8 cellular contexts compared by ENCODE assay signal in genomic region chr20:10674684-10675455, GRCh38. TPM values are rescaled to one million over a fixed set of nuclear protein-coding genes. Genes with fewer than 3 reads are reported as not detected.
DNase-seq lines count a peak whose midpoint lies in the region; ATAC-seq, FAIRE-seq and TF ChIP-seq lines count a peak whose summit lies in the region.

No MANE protein-coding gene starts in this region.

- peak overlapping the region; percentile 70 for H3K4me3 Mint-ChIP-seq in T-helper 1 cell treated with Interleukin-12 subunit alpha and Interleukin-12 subunit beta and Interleukin-4 antibody, amounts not matched to agents 30 μg/mL and 1 μg/mL, for 36 hours

- H3K4me3 ChIP-seq in dorsolateral prefrontal cortex = peak overlapping the region; percentile 61 to 91 (median 80)
- peak overlapping the region; percentile 33 to 94 (median 80) for H3K4me3 ChIP-seq in liver (ENCODE audit: low read depth in 1 of 3, low read length in 3 of 3)

- DNase-seq in ACHN = peak; percentile 72
- DNase-seq in GM12891 (ENCODE audit: insufficient read length, low spot score) = peak; percentile 66
- DNase-seq in MV-4-11 (lab: John Stamatoyannopoulos, UW) = peak; percentile 30
- DNase-seq in dorsolateral prefrontal cortex = peak in 9 of 10 donors; percentile 37 to 77 (median 54)
- DNase-seq in stimulated activated naive CD8-positive, alpha-beta T cell treated with anti-CD3 and anti-CD28 coated beads, Interleukin-15, Interleukin-2, amounts not matched to agents 100 U/mL and 50 U/mL, for 24 hours = peak; percentile 66

- 4% methylated on average over 38 of the region's 38 CpGs for WGBS in liver

- no peak for TF ChIP-seq POLR2A in GM12891 (IDR thresholded peaks at IDR 0.05; ENCODE audit: low read depth, low read length)

- H3K9ac ChIP-seq in liver (ENCODE audit: low read depth in 1 of 2, low read length in 2 of 2) = peak overlapping the region; percentile 25 to 36

- in situ Hi-C loops in ACHN (cut with HindIII; ENCODE audit: low pct_ligation_motif_present, low pct_unique_long_range_greater_than_20kb, low sequenced_read_pairs) = no loop called here

- peak overlapping the region; percentile 38 for H3K27ac Mint-ChIP-seq in T-helper 1 cell treated with Interleukin-12 subunit alpha and Interleukin-12 subunit beta and Interleukin-4 antibody, amounts not matched to agents 30 μg/mL and 1 μg/mL, for 36 hours

- H3K36me3 ChIP-seq in liver (ENCODE audit: control insufficient read depth in 4 of 4, insufficient read depth in 3 of 4, low read depth in 1 of 4, low read length in 3 of 4) = no peaks in the 10 kb centered on the region

- peaks cover 76% of the 10 kb centered on the region for H3K27me3 Mint-ChIP-seq in T-helper 1 cell treated with Interleukin-12 subunit alpha and Interleukin-12 subunit beta and Interleukin-4 antibody, amounts not matched to agents 30 μg/mL and 1 μg/mL, for 36 hours (ENCODE audit: low read depth)

- H3K4me1 ChIP-seq in liver (ENCODE audit: control insufficient read depth in 4 of 4, insufficient read depth in 4 of 4, low read length in 3 of 4) = peaks cover 3 to 28% (median 7%) of the 10 kb centered on the region in 4 donors

- no peaks in the 10 kb centered on the region for H3K36me3 Mint-ChIP-seq in T-helper 1 cell treated with Interleukin-12 subunit alpha and Interleukin-12 subunit beta and Interleukin-4 antibody, amounts not matched to agents 30 μg/mL and 1 μg/mL, for 36 hours (ENCODE audit: low read depth)

- H3K9me3 Mint-ChIP-seq in T-helper 1 cell treated with Interleukin-12 subunit alpha and Interleukin-12 subunit beta and Interleukin-4 antibody, amounts not matched to agents 30 μg/mL and 1 μg/mL, for 36 hours = no peaks in the 10 kb centered on the region

- no peaks in the 10 kb centered on the region for H3K9me3 ChIP-seq in liver (ENCODE audit: control insufficient read depth in 4 of 4, low read length in 3 of 4)

- TF ChIP-seq RAD21 in liver (IDR thresholded peaks at IDR 0.05) = peak; percentile 84 to 89

- no peaks in the 10 kb centered on the region for H3K27me3 ChIP-seq in dorsolateral prefrontal cortex
- no peaks in the 10 kb centered on the region for H3K27me3 ChIP-seq in liver (ENCODE audit: control insufficient read depth in 4 of 4, insufficient read depth in 4 of 4, low read length in 3 of 4)

- intact Hi-C loops in dorsolateral prefrontal cortex (cut with DNase I) = loop anchor here (2.0 to 5.0 kb wide), 6 partner anchors 68 to 600 kb away; partner anchors contain the start of genes MKKS (in 1 of the 2) and SLX4IP (in 1 of the 2)

- peaks cover 23% of the 10 kb centered on the region for H3K4me1 Mint-ChIP-seq in T-helper 1 cell treated with Interleukin-12 subunit alpha and Interleukin-12 subunit beta and Interleukin-4 antibody, amounts not matched to agents 30 μg/mL and 1 μg/mL, for 36 hours (ENCODE audit: low read depth)

- H3K27ac ChIP-seq in dorsolateral prefrontal cortex (peak overlapping the region in 58 of 59 donors; percentile 14 to 95 (median 90)), liver (ENCODE audit: low read depth in 1 of 2, low read length in 2 of 2) (peak overlapping the region; percentile 90)

- TF ChIP-seq CTCF in dorsolateral prefrontal cortex (IDR thresholded peaks at IDR 0.05 in 54 of 56, conservative IDR thresholded peaks at IDR 0.05 in 2 of 56; ENCODE audit: low read depth in 1 of 56, partially characterized antibody in 56 of 56) (peak; percentile 26 to 82 (median 70)), liver (IDR thresholded peaks at IDR 0.05; ENCODE audit: low read depth, low read length, missing input control) (peak; percentile 87)

- FAIRE-seq in GM12891 (lab: Jason Lieb, UNC) = peak; percentile 75

- peak; percentile 51 for ATAC-seq in HG02642 (IDR thresholded peaks at IDR 0.05; ENCODE audit: poor library complexity, unreplicated experiment)
- peak; percentile 41 for ATAC-seq in stimulated activated naive CD8-positive, alpha-beta T cell treated with anti-CD3 and anti-CD28 coated beads, Interleukin-15, Interleukin-2, amounts not matched to agents 100 U/mL and 50 U/mL, for 24 hours

TF ChIP-seq in GM12891, 5 proteins besides CTCF, POLR2A, EP300 and RAD21:
- TF ChIP-seq POU2F2 (IDR thresholded peaks at IDR 0.05; ENCODE audit: low read depth, low read length) = no peak
- no peak for TF ChIP-seq POLR2AphosphoS5 (IDR thresholded peaks at IDR 0.05; ENCODE audit: low read depth, low read length)
- no peak for TF ChIP-seq SPI1 (IDR thresholded peaks at IDR 0.05; ENCODE audit: low read depth, low read length)
- no peak for TF ChIP-seq PAX5 (IDR thresholded peaks at IDR 0.05; ENCODE audit: insufficient read depth, low read length, severe bottlenecking)
- TF ChIP-seq TAF1 (IDR thresholded peaks at IDR 0.05; ENCODE audit: low read depth, low read length) = no peak

TF ChIP-seq in liver, 16 proteins besides CTCF, POLR2A, EP300 and RAD21:
- TF ChIP-seq FOXA1 (IDR thresholded peaks at IDR 0.05) (no peak), YY1 (IDR thresholded peaks at IDR 0.05) (peak; percentile 29), HNF4G (IDR thresholded peaks at IDR 0.05) (peak; percentile 10)

RNA-seq across cellular contexts. Expression of gene JAG1, which starts 1.1 kb away (rescaled TPM):
- polyA plus RNA-seq in GM12891 (2012; ENCODE audit: low read depth, missing spikeins) = 3.3 TPM
- total RNA-seq in dorsolateral prefrontal cortex (10 to 100 TPM; 10.2 to 51.4 (median 21.3) TPM), liver (10 to 100 TPM in 1 of 2 donors, 1 to 10 TPM in 1; 6.3 to 16.6 TPM)
- polyA plus RNA-seq in liver = 1 to 10 TPM; 1.8 to 3.0 TPM

Comparison
In these comparisons a context has a peak if more than half of its experiments do, and no peak if none do; other contexts are left out.
1. Peak in every context shown above with its lines: DNase-seq, ATAC-seq, H3K4me3 ChIP-seq and H3K27ac ChIP-seq.